In genomic region chr6:155341130-155341828, GRCh38 we compare ENCODE assay signal across 9 cellular contexts. TPM values are rescaled to one million over a fixed set of nuclear protein-coding genes. Genes with fewer than 3 reads are reported as not detected.
DNase-seq lines count a peak whose midpoint lies in the region; ATAC-seq and TF ChIP-seq lines count a peak whose summit lies in the region.
"Had no signal": no experiment of that assay in that cellular context is flagged by ENCODE, and none has a peak within 500 bp of the region (broad histone marks: within the 10 kb centered on the region; RNA-seq: fewer than 3 reads in every experiment).

No MANE protein-coding gene starts in this region.

- no peak overlapping the region for H3K4me3 ChIP-seq in GM12865 (ENCODE audit: low read depth, low read length)
- H3K4me3 ChIP-seq: lung had no signal

- DNase-seq in GM12865 (ENCODE audit: low read depth) (peak; percentile 69), LHCN-M2 (ENCODE audit: low read depth) (peak; percentile 54), fibroblast of peridontal ligament (ENCODE audit: extremely low read depth) (peak; percentile 57), putamen (ENCODE audit: low spot score) (no peak), NCI-H146 (lab: John Stamatoyannopoulos, UW) (no peak), head of caudate nucleus (no peak)
- no peak for DNase-seq in activated naive CD4-positive, alpha-beta T cell (lab: John Stamatoyannopoulos, UW)

- peak; percentile 57 for ATAC-seq in GM21576 (IDR thresholded peaks at IDR 0.05; ENCODE audit: unreplicated experiment)

- no peak for TF ChIP-seq CTCF in GM12865 (IDR thresholded peaks at IDR 0.05; ENCODE audit: insufficient read depth, low read depth, low read length, missing control alignments)

- intact Hi-C loops in head of caudate nucleus (cut with DNase I): no loop called here

RNA-seq across cellular contexts. Expression of gene TFB1M, which starts 27.0 kb away (rescaled TPM):
- total RNA-seq in LHCN-M2 (2014; rRNA removed): 21.2 and 21.7 TPM in 2 replicates
- 14.2 TPM for polyA plus RNA-seq in LHCN-M2 (2012)

Comparison
In these comparisons a context has a peak if more than half of its experiments do, and no peak if none do; other contexts are left out.
1. DNase-seq: peak in GM12865 (single experiment), LHCN-M2 (single experiment) and fibroblast of peridontal ligament (single experiment); none in putamen (single experiment), NCI-H146 (single experiment), activated naive CD4-positive, alpha-beta T cell (0 of 4) and head of caudate nucleus (0 of 42).